ENCODE assay signal across 8 cellular contexts in genomic region chrX:80810365-80810978, GRCh38. TPM values are rescaled to one million over a fixed set of nuclear protein-coding genes. Genes with fewer than 3 reads are reported as not detected.
DNase-seq lines count a peak whose midpoint lies in the region; ATAC-seq, FAIRE-seq and TF ChIP-seq lines count a peak whose summit lies in the region.

No MANE protein-coding gene starts in this region.

- CTCF ChIA-PET in activated CD4-positive, alpha-beta T cell treated with anti-CD3 and anti-CD28 coated beads for 36 hours (lab: Charles Lee), result interaction anchor here (0.6 kb wide), 1 partner anchor 185 kb away, joined by 3 read pairs; no protein-coding TSS in a partner anchor
- CTCF ChIA-PET in WTC11 (lab: Charles Lee), result interaction anchor here (1.3 kb wide), 1 partner anchor 39 kb away, joined by 3 read pairs; no protein-coding TSS in a partner anchor

- no peaks in the 10 kb centered on the region for H3K27me3 Mint-ChIP-seq in activated CD4-positive, alpha-beta T cell treated with anti-CD3 and anti-CD28 coated beads for 36 hours
- no peaks in the 10 kb centered on the region for H3K27me3 Mint-ChIP-seq in WTC11 (ENCODE audit: low read depth)
- no peaks in the 10 kb centered on the region for H3K27me3 Mint-ChIP-seq in stimulated activated memory B cell treated with anti-CD40 and anti-IgM and Interleukin-4, amounts not matched to agents 10 μg/mL and 1 μg/mL and 100 μg/mL, for 72 hours

- intact Hi-C loops in activated CD4-positive, alpha-beta T cell treated with anti-CD3 and anti-CD28 coated beads for 36 hours (cut with DNase I, micrococcal nuclease), result loop anchor here in 1 of 2 experiments (1.0 to 10.0 kb wide), 2 partner anchors 311 to 524 kb away; no protein-coding TSS in a partner anchor

- H3K36me3 ChIP-seq in iPS DF 6.9 (ENCODE audit: control insufficient read depth, insufficient read depth, low read length), result no peaks in the 10 kb centered on the region

- peaks cover 20% of the 10 kb centered on the region for H3K4me1 Mint-ChIP-seq in activated CD4-positive, alpha-beta T cell treated with anti-CD3 and anti-CD28 coated beads for 36 hours
- peaks cover 21% of the 10 kb centered on the region for H3K4me1 Mint-ChIP-seq in WTC11
- peaks cover 11% of the 10 kb centered on the region for H3K4me1 Mint-ChIP-seq in stimulated activated memory B cell treated with anti-CD40 and anti-IgM and Interleukin-4, amounts not matched to agents 10 μg/mL and 1 μg/mL and 100 μg/mL, for 72 hours

- H3K9me3 ChIP-seq in iPS DF 6.9 (ENCODE audit: control insufficient read depth, insufficient read depth, low read length), result no peaks in the 10 kb centered on the region

- H3K27ac ChIP-seq in iPS DF 6.9 (ENCODE audit: low read length), result no peak overlapping the region

- no peak for DNase-seq in activated CD4-positive, alpha-beta T cell treated with anti-CD3 and anti-CD28 coated beads for 36 hours
- DNase-seq in activated CD4-positive, alpha-beta T cell treated with anti-CD3 and anti-CD28 coated beads, Interleukin-2, amount 50 U/mL, for 1 hour, result no peak
- DNase-seq in WTC11 (ENCODE audit: low spot score) (no peak), iPS DF 6.9 (ENCODE audit: low read depth, low spot score) (no peak), SIG-M5 (lab: John Stamatoyannopoulos, UW) (no peak), urothelium cell line (ENCODE audit: low spot score) (no peak)
- DNase-seq in stimulated activated CD4-positive, alpha-beta T cell treated with anti-CD3 and anti-CD28 coated beads, Interleukin-15, amount 100 ng/mL, for 24 hours, result no peak

- H3K27me3 ChIP-seq in iPS DF 6.9 (ENCODE audit: control insufficient read depth, insufficient read depth, low read length), result no peaks in the 10 kb centered on the region

- H3K9me3 Mint-ChIP-seq in activated CD4-positive, alpha-beta T cell treated with anti-CD3 and anti-CD28 coated beads for 36 hours (ENCODE audit: low read depth), result no peaks in the 10 kb centered on the region
- no peaks in the 10 kb centered on the region for H3K9me3 Mint-ChIP-seq in WTC11
- H3K9me3 Mint-ChIP-seq in stimulated activated memory B cell treated with anti-CD40 and anti-IgM and Interleukin-4, amounts not matched to agents 10 μg/mL and 1 μg/mL and 100 μg/mL, for 72 hours, result no peaks in the 10 kb centered on the region

- TF ChIP-seq CTCF in WTC11 (IDR thresholded peaks at IDR 0.05), result no peak

- no peak for FAIRE-seq in urothelium cell line (lab: Jason Lieb, UNC)

- no CpG with 5 or more reads among the region's 9 CpGs for WGBS in iPS DF 6.9 (ENCODE audit: insufficient coverage, insufficient read length)

- peak overlapping the region; percentile 88 for H3K4me3 Mint-ChIP-seq in activated CD4-positive, alpha-beta T cell treated with anti-CD3 and anti-CD28 coated beads for 36 hours
- H3K4me3 Mint-ChIP-seq in WTC11, result peak overlapping the region; percentile 84
- H3K4me3 Mint-ChIP-seq in stimulated activated memory B cell treated with anti-CD40 and anti-IgM and Interleukin-4, amounts not matched to agents 10 μg/mL and 1 μg/mL and 100 μg/mL, for 72 hours, result peak overlapping the region; percentile 93

- peak overlapping the region; percentile 63; the same call in 1 of the 2 replicates for H3K4me3 ChIP-seq in iPS DF 6.9 (ENCODE audit: low read length)

- H3K27ac Mint-ChIP-seq in activated CD4-positive, alpha-beta T cell treated with anti-CD3 and anti-CD28 coated beads for 36 hours, result peak overlapping the region; percentile 70
- peak overlapping the region; percentile 49 for H3K27ac Mint-ChIP-seq in WTC11
- peak overlapping the region; percentile 82 for H3K27ac Mint-ChIP-seq in stimulated activated memory B cell treated with anti-CD40 and anti-IgM and Interleukin-4, amounts not matched to agents 10 μg/mL and 1 μg/mL and 100 μg/mL, for 72 hours

- no peaks in the 10 kb centered on the region for H3K4me1 ChIP-seq in iPS DF 6.9 (ENCODE audit: control insufficient read depth, insufficient read depth, low read length)

- ATAC-seq in activated CD4-positive, alpha-beta T cell treated with anti-CD3 and anti-CD28 coated beads for 36 hours, result no peak
- ATAC-seq in WTC11, result no peak
- ATAC-seq in stimulated activated memory B cell treated with anti-CD40 and anti-IgM and Interleukin-4, amounts not matched to agents 10 μg/mL and 1 μg/mL and 100 μg/mL, for 72 hours, result no peak

- POLR2A ChIA-PET in activated CD4-positive, alpha-beta T cell treated with anti-CD3 and anti-CD28 coated beads for 36 hours (lab: Charles Lee), result interaction anchor here (0.6 to 1.0 kb wide), 2 partner anchors 311 to 392 kb away, joined by 4 to 12 read pairs; no protein-coding TSS in a partner anchor
- POLR2A ChIA-PET in WTC11 (lab: Charles Lee), result interaction anchor here (0.5 kb wide), 1 partner anchor 10 kb away, joined by 3 read pairs; no protein-coding TSS in a partner anchor

- H3K36me3 Mint-ChIP-seq in activated CD4-positive, alpha-beta T cell treated with anti-CD3 and anti-CD28 coated beads for 36 hours (ENCODE audit: low read depth), result peaks cover 2% of the 10 kb centered on the region
- H3K36me3 Mint-ChIP-seq in WTC11, result peaks cover 2% of the 10 kb centered on the region; the same call in 1 of the 2 replicates
- H3K36me3 Mint-ChIP-seq in stimulated activated memory B cell treated with anti-CD40 and anti-IgM and Interleukin-4, amounts not matched to agents 10 μg/mL and 1 μg/mL and 100 μg/mL, for 72 hours, result no peaks in the 10 kb centered on the region

TF ChIP-seq in WTC11, 78 proteins besides CTCF, POLR2A, EP300 and RAD21 (continues in another document):
- TF ChIP-seq ZNF512 (CRISPR knock-in tag; IDR thresholded peaks at IDR 0.05; ENCODE audit: borderline replicate concordance) (no peak), NR1H2 (CRISPR knock-in tag; IDR thresholded peaks at IDR 0.05) (no peak), SMAD4 (CRISPR knock-in tag; IDR thresholded peaks at IDR 0.05) (no peak), ZNF416 (CRISPR knock-in tag; IDR thresholded peaks at IDR 0.05) (no peak), MYBL2 (CRISPR knock-in tag; IDR thresholded peaks at IDR 0.05) (no peak), MLX (CRISPR knock-in tag; IDR thresholded peaks at IDR 0.05) (no peak), NR3C1 (CRISPR knock-in tag; conservative IDR thresholded peaks at IDR 0.05; ENCODE audit: low read depth) (no peak), FOXP1 (CRISPR knock-in tag; IDR thresholded peaks at IDR 0.05; ENCODE audit: borderline replicate concordance) (no peak), NR2C2 (CRISPR knock-in tag; IDR thresholded peaks at IDR 0.05) (no peak), ZSCAN18 (CRISPR knock-in tag; IDR thresholded peaks at IDR 0.05) (no peak), TCF7 (CRISPR knock-in tag; IDR thresholded peaks at IDR 0.05; ENCODE audit: low read depth) (no peak), SP1 (CRISPR knock-in tag; conservative IDR thresholded peaks at IDR 0.05) (no peak), USF1 (CRISPR knock-in tag; IDR thresholded peaks at IDR 0.05) (no peak), ELF4 (CRISPR knock-in tag; IDR thresholded peaks at IDR 0.05; ENCODE audit: low read depth) (no peak)

RNA-seq across cellular contexts. Expression of gene BRWD3, which starts 0.8 kb away (rescaled TPM):
- 10 to 100 TPM; 20.5 to 20.9 TPM for total RNA-seq in activated CD4-positive, alpha-beta T cell treated with anti-CD3 and anti-CD28 coated beads for 36 hours
- total RNA-seq in WTC11 (2021), result 63.5 to 69.4 TPM (median 68.5 TPM) in 3 replicates
